In the genomic region with DNA sequence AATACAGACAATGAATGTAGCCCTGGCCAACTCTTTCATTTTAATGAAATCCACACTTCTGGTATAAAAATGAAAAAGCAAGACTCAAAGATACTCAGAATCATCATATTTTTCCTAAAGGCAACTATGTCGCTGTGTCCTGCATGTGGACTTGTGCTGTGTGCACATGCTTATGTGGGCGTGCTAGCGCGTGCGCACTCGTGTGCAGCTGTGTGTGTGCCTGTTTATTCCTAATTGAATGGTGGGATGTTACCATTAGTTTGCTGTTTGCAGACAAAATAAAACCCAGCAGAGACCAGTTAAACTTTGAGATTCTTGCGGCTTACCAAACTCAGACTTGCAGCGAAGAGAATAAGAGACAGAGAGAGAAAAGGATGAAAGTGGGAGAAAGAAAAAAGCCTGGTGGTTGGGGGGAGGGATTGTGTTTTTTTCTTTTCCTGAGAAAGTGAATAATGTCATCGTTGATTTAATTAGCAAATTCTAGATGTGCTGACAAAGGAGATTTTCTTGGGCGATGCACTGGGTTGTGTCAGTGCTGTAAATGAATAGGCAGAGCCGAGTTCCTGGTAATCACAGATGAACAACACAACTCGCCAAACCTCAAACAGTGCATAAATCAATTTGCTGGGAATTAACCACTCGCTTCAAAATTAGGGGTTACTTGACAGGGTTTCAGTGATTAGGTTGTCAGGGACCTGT, we compare ENCODE assay signal across 19 cellular contexts. TPM values are rescaled to one million over a fixed set of nuclear protein-coding genes. Genes with fewer than 3 reads are reported as not detected.
DNase-seq lines count a peak whose midpoint lies in the region; ATAC-seq, FAIRE-seq and TF ChIP-seq lines count a peak whose summit lies in the region.
"Had no signal": no experiment of that assay in that cellular context is flagged by ENCODE, and none has a peak within 500 bp of the region (broad histone marks: within the 10 kb centered on the region; RNA-seq: fewer than 3 reads in every experiment).

No MANE protein-coding gene starts in this region.

- ATAC-seq in GM18868 (IDR thresholded peaks at IDR 0.05; ENCODE audit: unreplicated experiment), result no peak

- FAIRE-seq in astrocyte (lab: Jason Lieb, UNC) (no peak), GM19239 (lab: Jason Lieb, UNC) (no peak)
- FAIRE-seq: GM12892, H54 had no signal

- H3K9ac ChIP-seq in astrocyte (ENCODE audit: low read length), result no peak overlapping the region

- no peak overlapping the region for H3K27ac Mint-ChIP-seq in astrocyte (ENCODE audit: unreplicated experiment)
- H3K27ac Mint-ChIP-seq: HFFc6 had no signal

- peak; percentile 37 for DNase-seq in AG20443 (ENCODE audit: low spot score)
- no peak for DNase-seq in astrocyte (ENCODE audit: low read depth)
- peak; percentile 4 for DNase-seq in foreskin melanocyte
- peak; percentile 2 for DNase-seq in renal cortical epithelial cell (ENCODE audit: low read depth)
- no peak for DNase-seq in GM19239 (ENCODE audit: insufficient read length, low spot score)
- DNase-seq in LoVo (ENCODE audit: low spot score), result no peak
- DNase-seq: COR-L47, DMS153, HFFc6, MG63, NCI-H1092 treated with DMSO at 0.1 percent for 48 hours, NCI-H187 treated with DMSO at 0.1 percent for 48 hours, NCI-H2171, NCI-H510A treated with DMSO at 0.1 percent for 48 hours had no signal

- no peaks in the 10 kb centered on the region for H3K36me3 ChIP-seq in astrocyte (ENCODE audit: insufficient read depth, low read length)
- H3K36me3 ChIP-seq: MG63 had no signal

- no peaks in the 10 kb centered on the region for H3K79me2 ChIP-seq in astrocyte (ENCODE audit: insufficient read depth, low read length)

- no peak for TF ChIP-seq CTCF in astrocyte (IDR thresholded peaks at IDR 0.05; ENCODE audit: insufficient read depth, low read depth, low read length)

- no peak overlapping the region for H3K4me3 Mint-ChIP-seq in astrocyte (ENCODE audit: unreplicated experiment)
- H3K4me3 Mint-ChIP-seq: HFFc6 had no signal

- no peak overlapping the region for H3K27ac ChIP-seq in astrocyte (ENCODE audit: low read depth, low read length)
- H3K27ac ChIP-seq: SK-N-MC had no signal

- no peak overlapping the region for H3K4me2 ChIP-seq in astrocyte (ENCODE audit: low read length)

- no peaks in the 10 kb centered on the region for H3K9me3 ChIP-seq in astrocyte (ENCODE audit: insufficient read depth, low read depth, low read length)
- H3K9me3 ChIP-seq: MG63 had no signal

- H3K4me1 Mint-ChIP-seq in astrocyte (ENCODE audit: low read depth, unreplicated experiment), result no peaks in the 10 kb centered on the region

- H3K9me3 Mint-ChIP-seq in astrocyte (ENCODE audit: unreplicated experiment), result no peaks in the 10 kb centered on the region
- H3K9me3 Mint-ChIP-seq: HFFc6 had no signal

- H2AFZ ChIP-seq in astrocyte (ENCODE audit: low read depth, low read length), result peak overlapping the region; percentile 43

- H3K27me3 ChIP-seq in astrocyte (ENCODE audit: insufficient read depth, low read length), result peaks cover 7% of the 10 kb centered on the region
- H3K27me3 ChIP-seq: MG63 had no signal

- H3K4me3 ChIP-seq in astrocyte (ENCODE audit: insufficient read depth, low read depth, low read length), result no peak overlapping the region
- H3K4me3 ChIP-seq: MG63, SK-N-MC had no signal

- H3K4me1 ChIP-seq in astrocyte (ENCODE audit: insufficient read depth, low read length), result no peaks in the 10 kb centered on the region

- H4K20me1 ChIP-seq in astrocyte (ENCODE audit: insufficient read depth, low read length), result no peaks in the 10 kb centered on the region

- no peaks in the 10 kb centered on the region for H3K36me3 Mint-ChIP-seq in astrocyte (ENCODE audit: low read depth, unreplicated experiment)

- peaks cover 30% of the 10 kb centered on the region for H3K27me3 Mint-ChIP-seq in astrocyte (ENCODE audit: low read depth, unreplicated experiment)

RNA-seq across cellular contexts. Expression of a gene that starts 49.4 kb away (rescaled TPM):
- total RNA-seq in astrocyte (not detected in 2 replicates), renal cortical epithelial cell (not detected in 2 replicates)
- total RNA-seq: A673, HFFc6 had no signal

Comparison
In these comparisons a context has a peak if more than half of its experiments do, and no peak if none do; other contexts are left out.
1. DNase-seq: peak in AG20443 (single experiment), foreskin melanocyte (single experiment) and renal cortical epithelial cell (single experiment); none in astrocyte (single experiment), GM19239 (single experiment) and LoVo (single experiment).